In genomic region chr18:76388261-76388660, GRCh38 we compare ENCODE assay signal across 21 cellular contexts.
"Had no signal": no experiment of that assay in that cellular context is flagged by ENCODE, and none has a peak within 500 bp of the region (broad histone marks: within the 10 kb centered on the region; RNA-seq: fewer than 3 reads in every experiment).

No MANE protein-coding gene starts in this region.

- H3K4me3 Mint-ChIP-seq: activated naive CD4-positive, alpha-beta T cell treated with anti-CD3 and anti-CD28 coated beads for 36 hours; activated naive CD8-positive, alpha-beta T cell treated with anti-CD3 and anti-CD28 coated beads, Interleukin-2, amount 10 ng/mL, durations not matched to agents 7 days and 5 days; activated T-cell treated with anti-CD3 and anti-CD28 coated beads, Interleukin-2, amount 50 U/mL, for 4 hours; mesothelial cell of epicardium; stimulated activated naive CD8-positive, alpha-beta T cell treated with anti-CD3 and anti-CD28 coated beads, Interleukin-15, amount 100 ng/mL, for 72 hours; WTC11 had no signal

- H2AFZ ChIP-seq: hepatocyte had no signal

- H3K36me3 ChIP-seq: left ventricle myocardium inferior, pancreas, suprapubic skin, transverse colon had no signal

- H3K9me3 Mint-ChIP-seq: activated naive CD8-positive, alpha-beta T cell treated with anti-CD3 and anti-CD28 coated beads, Interleukin-2, amount 10 ng/mL, durations not matched to agents 7 days and 5 days; activated T-cell treated with anti-CD3 and anti-CD28 coated beads, Interleukin-2, amount 50 U/mL, for 4 hours; activated T-helper 2 cell treated with anti-CD3 and anti-CD28 coated beads, Interferon-gamma antibody, Interleukin-2, Interleukin-4, amounts not matched to agents 10 μg/mL and 5 μg/mL and 100 μg/mL, durations not matched to agents 14 hours and 24 hours and 36 hours; naive thymus-derived CD8-positive, alpha-beta T cell; stimulated activated naive CD8-positive, alpha-beta T cell treated with anti-CD3 and anti-CD28 coated beads, Interleukin-15, amount 100 ng/mL, for 72 hours had no signal

- H3K9me3 ChIP-seq: left ventricle myocardium inferior, pancreas, SK-N-SH, suprapubic skin, transverse colon had no signal

- ATAC-seq: activated T-cell treated with anti-CD3 and anti-CD28 coated beads, Interleukin-2, amount 50 U/mL, for 4 hours; naive thymus-derived CD8-positive, alpha-beta T cell; right cardiac atrium; stimulated activated naive CD8-positive, alpha-beta T cell treated with anti-CD3 and anti-CD28 coated beads, Interleukin-15, amount 100 ng/mL, for 72 hours; WTC11 had no signal

- H3K27ac ChIP-seq: epithelial cell of prostate, hepatocyte, left ventricle myocardium inferior, pancreas, skin epidermis, suprapubic skin, transverse colon had no signal

- H3K9ac ChIP-seq: SK-N-SH had no signal

- H3K4me2 ChIP-seq: hepatocyte, SK-N-SH had no signal

- H3K27ac Mint-ChIP-seq: activated naive CD4-positive, alpha-beta T cell treated with anti-CD3 and anti-CD28 coated beads for 36 hours; activated naive CD8-positive, alpha-beta T cell treated with anti-CD3 and anti-CD28 coated beads, Interleukin-2, amount 10 ng/mL, durations not matched to agents 7 days and 5 days; activated T-helper 2 cell treated with anti-CD3 and anti-CD28 coated beads, Interferon-gamma antibody, Interleukin-2, Interleukin-4, amounts not matched to agents 10 μg/mL and 5 μg/mL and 100 μg/mL, durations not matched to agents 14 hours and 24 hours and 36 hours; WTC11 had no signal

- DNase-seq: activated naive CD4-positive, alpha-beta T cell treated with anti-CD3 and anti-CD28 coated beads for 36 hours; activated naive CD8-positive, alpha-beta T cell treated with anti-CD3 and anti-CD28 coated beads, Interleukin-2, amount 10 ng/mL, durations not matched to agents 7 days and 5 days; activated T-cell treated with anti-CD3 and anti-CD28 coated beads, Interleukin-2, amount 50 U/mL, for 4 hours; amniotic stem cell; foreskin melanocyte; left ventricle myocardium inferior; naive thymus-derived CD8-positive, alpha-beta T cell; pancreas; right cardiac atrium; SK-N-SH; stimulated activated CD4-positive, alpha-beta T cell treated with anti-CD3 and anti-CD28 coated beads, Interleukin-1b, Interleukin-23, amount 100 ng/mL, for 48 hours; T-helper 9 cell; transverse colon had no signal

- H3K27me3 Mint-ChIP-seq: naive thymus-derived CD8-positive, alpha-beta T cell had no signal

- H3K4me3 ChIP-seq: hepatocyte, left ventricle myocardium inferior, pancreas, skin epidermis, suprapubic skin, transverse colon had no signal

- H3K27me3 ChIP-seq: hepatocyte, pancreas, suprapubic skin, transverse colon had no signal
